Comparison of ENCODE assay signal across 7 cellular contexts in the genomic region with DNA sequence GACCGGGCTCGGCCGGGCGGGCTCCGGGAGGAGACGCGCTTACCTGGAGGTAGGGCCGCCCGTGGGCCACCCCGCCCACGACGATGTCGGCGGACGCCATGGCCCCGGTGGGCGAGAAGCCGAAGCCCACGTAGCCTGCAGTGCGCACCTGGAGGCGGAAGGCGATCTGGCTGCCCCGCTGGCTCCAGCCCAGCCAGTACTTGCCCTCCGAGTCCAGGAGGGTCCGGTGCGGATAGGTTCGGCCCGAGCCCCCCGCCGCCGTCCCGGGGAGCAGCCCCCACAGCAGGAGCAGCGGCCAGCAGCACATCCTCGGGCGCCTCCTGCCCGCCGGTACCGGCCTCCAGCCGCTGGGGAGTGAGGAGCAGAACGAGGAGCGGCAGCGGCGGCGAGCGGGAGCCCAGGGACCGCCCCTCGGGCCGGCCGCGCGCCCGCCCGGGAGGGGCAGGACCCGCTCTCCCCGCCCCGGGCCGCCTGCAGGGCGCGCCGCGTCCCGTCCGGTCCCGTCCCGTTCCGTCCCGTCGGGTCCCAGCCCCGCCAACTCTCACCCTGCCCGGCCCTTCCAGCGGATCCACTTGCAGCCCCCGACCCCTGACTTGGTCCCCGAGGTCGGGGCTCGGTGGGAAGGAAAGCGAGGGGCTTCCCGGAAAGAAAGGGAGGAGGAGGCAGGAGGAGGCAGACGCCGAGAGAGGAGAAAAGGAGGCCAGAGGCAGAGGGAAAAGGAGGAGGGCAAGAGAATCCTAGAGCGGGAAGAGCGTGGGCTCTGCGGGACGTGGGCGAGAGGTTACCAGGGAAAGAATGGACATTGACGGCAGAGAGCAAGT. TPM values are rescaled to one million over a fixed set of nuclear protein-coding genes. Genes with fewer than 3 reads are reported as not detected.
DNase-seq lines count a peak whose midpoint lies in the region; ATAC-seq, FAIRE-seq and TF ChIP-seq lines count a peak whose summit lies in the region.

A gene (minus strand): TSS at position 356 of the 821 bp plus-strand sequence. CDS start 49 bp downstream, at position 307.

- no peak for FAIRE-seq in H54 (lab: Jason Lieb, UNC)

- intact Hi-C loops in stomach (cut with DNase I; ENCODE audit: low total_unique reads) = no loop called here

- peaks cover 9 to 16% (median 12%) of the 10 kb centered on the region in 4 donors for H3K4me1 ChIP-seq in stomach

- WGBS in stomach, 5 donors = 1 to 5% (median 2%) methylated on average over 31 to 85 of the region's 85 CpGs

- peaks cover 0 to 39% (median 20%) of the 10 kb centered on the region in 3 donors for H3K27me3 ChIP-seq in stomach

- TF ChIP-seq POLR2A in H54 (IDR thresholded peaks at IDR 0.05; ENCODE audit: low read depth, low read length) = peak; percentile 34; the same call in 1 of the 2 replicates
- TF ChIP-seq POLR2A in stomach (IDR thresholded peaks at IDR 0.05) = no peak

- no peaks in the 10 kb centered on the region for H3K36me3 ChIP-seq in stomach

- H3K9me3 ChIP-seq in stomach = no peaks in the 10 kb centered on the region

- ATAC-seq in left lobe of liver = peak; percentile 89

- TF ChIP-seq EP300 in stomach (IDR thresholded peaks at IDR 0.05) = no peak

- DNase-seq in GM12864 (ENCODE audit: low read depth) (no peak), H54 (ENCODE audit: insufficient read length, low spot score) (peak; percentile 47), NAMALWA (ENCODE audit: low spot score) (peak; percentile 50), choroid plexus epithelial cell (ENCODE audit: low read depth) (peak; percentile 41), left lobe of liver (ENCODE audit: low spot score) (no peak), stomach (peak; percentile 60), cerebellar cortex (ENCODE audit: low spot score) (no peak)

- H3K4me3 ChIP-seq in GM12864 (ENCODE audit: low read depth, low read length) (peak within 1 kb of the TSS; percentile 66), choroid plexus epithelial cell (ENCODE audit: low read depth, low read length) (peak within 1 kb of the TSS; percentile 79), stomach (peak within 1 kb of the TSS; percentile 64 to 89 (median 80))

- TF ChIP-seq CTCF in GM12864 (IDR thresholded peaks at IDR 0.05; ENCODE audit: low read depth, low read length, missing control alignments) = no peak
- TF ChIP-seq CTCF in choroid plexus epithelial cell (conservative IDR thresholded peaks at IDR 0.05; ENCODE audit: low read depth, low read length) = peak; percentile 18
- TF ChIP-seq CTCF in stomach (IDR thresholded peaks at IDR 0.05) = peak in 1 of 7 experiments; percentile 22

- peak within 1 kb of the TSS in 3 of 5 donors; percentile 53 to 74 (median 66) for H3K27ac ChIP-seq in stomach

RNA-seq across cellular contexts. Expression of the gene that starts here (rescaled TPM):
- total RNA-seq in left lobe of liver (0.28 TPM), stomach (10 to 100 TPM in 2 of 5 donors, 1 to 10 TPM in 3; 2.2 to 16.9 (median 4.5) TPM)
- 10 to 100 TPM in 1 of 3 donors, 1 to 10 TPM in 2; 2.1 to 14.8 (median 3.4) TPM for polyA plus RNA-seq in stomach

Comparison
In these comparisons a context has a peak if more than half of its experiments do, and no peak if none do; other contexts are left out.
1. Peak in ATAC-seq in left lobe of liver; RNA of the gene not detected or under 1 TPM.
2. DNase-seq: peak in H54 (single experiment), NAMALWA (single experiment), choroid plexus epithelial cell (single experiment) and stomach (single experiment); none in GM12864 (single experiment), left lobe of liver (single experiment) and cerebellar cortex (single experiment).
3. Peak in every context shown above with its lines, with median percentiles within 50 percentile points of each other: H3K4me3 ChIP-seq.